In genomic region chr15:101252836-101253235, GRCh38 we compare ENCODE assay signal across 8 cellular contexts. TPM values are rescaled to one million over a fixed set of nuclear protein-coding genes. Genes with fewer than 3 reads are reported as not detected.
DNase-seq lines count a peak whose midpoint lies in the region; ATAC-seq and TF ChIP-seq lines count a peak whose summit lies in the region.

No MANE protein-coding gene starts in this region.

- no peak overlapping the region for H3K27ac ChIP-seq in BLaER1
- H3K27ac ChIP-seq in naive thymus-derived CD4-positive, alpha-beta T cell (ENCODE audit: low read depth, low read length): peak overlapping the region; percentile 62

- intact Hi-C loops in MCF 10A (cut with micrococcal nuclease): no loop called here
- intact Hi-C loops in naive thymus-derived CD4-positive, alpha-beta T cell (cut with micrococcal nuclease): loop anchor here (1.0 to 10.0 kb wide), 6 partner anchors 24 to 1326 kb away; partner anchors contain the start of genes SELENOS (in 2 of the 2), ASB7 (in 1 of the 2), LINS1 (in 1 of the 2) and LRRK1 (in 1 of the 2)

- H3K27me3 ChIP-seq in BLaER1: no peaks in the 10 kb centered on the region
- H3K27me3 ChIP-seq in naive thymus-derived CD4-positive, alpha-beta T cell (ENCODE audit: control insufficient read depth in 2 of 2, insufficient read depth in 2 of 2, low read length in 2 of 2): no peaks in the 10 kb centered on the region

- H3K4me3 ChIP-seq in BLaER1: peak overlapping the region; percentile 98
- no peak overlapping the region for H3K4me3 ChIP-seq in naive thymus-derived CD4-positive, alpha-beta T cell (ENCODE audit: low read length)

- CTCF ChIA-PET in MCF 10A (lab: Yijun Ruan, JAX): interaction anchor here (0.6 to 3.0 kb wide), 9 partner anchors 13 to 336 kb away, joined by 3 to 15 read pairs (median 3); no protein-coding TSS in a partner anchor
- CTCF ChIA-PET in naive thymus-derived CD4-positive, alpha-beta T cell (lab: Charles Lee): interaction anchor here (0.6 kb wide), 1 partner anchor 1103 kb away, joined by 4 read pairs; no protein-coding TSS in a partner anchor

- BruUV-seq in MCF 10A (replicated peaks; lab: Mats Ljungman, UMichigan): no TSS peak

- DNase-seq in MCF 10A (ENCODE audit: unreplicated experiment) (peak; percentile 11), COLO668 (lab: John Stamatoyannopoulos, UW; ENCODE audit: unreplicated experiment) (no peak), nucleus accumbens (lab: John Stamatoyannopoulos, UW) (no peak), putamen (ENCODE audit: low spot score) (no peak)
- no peak for DNase-seq in naive thymus-derived CD4-positive, alpha-beta T cell
- DNase-seq in activated CD8-positive, alpha-beta memory T cell treated with anti-CD3 and anti-CD28 coated beads for 24 hours: no peak

- POLR2A ChIA-PET in MCF 10A (lab: Yijun Ruan, JAX): interaction anchor here (0.5 to 2.0 kb wide), 9 partner anchors 9 to 334 kb away, joined by 3 to 7 read pairs (median 3); partner anchors contain the start of gene LRRK1
- POLR2A ChIA-PET in naive thymus-derived CD4-positive, alpha-beta T cell (lab: Charles Lee): no interaction called here

- H3K4me2 ChIP-seq in BLaER1: peak overlapping the region; percentile 87

- no peaks in the 10 kb centered on the region for H3K9me3 ChIP-seq in BLaER1
- no peaks in the 10 kb centered on the region for H3K9me3 ChIP-seq in naive thymus-derived CD4-positive, alpha-beta T cell (ENCODE audit: control insufficient read depth in 2 of 3, low read length in 3 of 3)

- peaks cover 33% of the 10 kb centered on the region for H4K20me1 ChIP-seq in BLaER1

- H3K4me1 ChIP-seq in BLaER1: peaks cover 47% of the 10 kb centered on the region
- peaks cover 12 to 14% of the 10 kb centered on the region in 2 donors for H3K4me1 ChIP-seq in naive thymus-derived CD4-positive, alpha-beta T cell (ENCODE audit: control insufficient read depth in 2 of 2, insufficient read depth in 2 of 2, low read length in 2 of 2)

- no peaks in the 10 kb centered on the region for H3K27me3 Mint-ChIP-seq in MCF 10A (ENCODE audit: insufficient read depth, unreplicated experiment)
- H3K27me3 Mint-ChIP-seq in naive thymus-derived CD4-positive, alpha-beta T cell: no peaks in the 10 kb centered on the region

- H3K9me3 Mint-ChIP-seq in MCF 10A (ENCODE audit: unreplicated experiment): no peaks in the 10 kb centered on the region
- H3K9me3 Mint-ChIP-seq in naive thymus-derived CD4-positive, alpha-beta T cell: no peaks in the 10 kb centered on the region

- peak; percentile 14 for ATAC-seq in HG03378 (IDR thresholded peaks at IDR 0.05; ENCODE audit: unreplicated experiment)
- ATAC-seq in naive thymus-derived CD4-positive, alpha-beta T cell: no peak

- H3K4me1 Mint-ChIP-seq in MCF 10A (ENCODE audit: insufficient read depth, unreplicated experiment): peaks cover 12% of the 10 kb centered on the region
- peaks cover 10 to 57% (median 29%) of the 10 kb centered on the region in 7 donors for H3K4me1 Mint-ChIP-seq in naive thymus-derived CD4-positive, alpha-beta T cell

- no peaks in the 10 kb centered on the region for H3K36me3 Mint-ChIP-seq in MCF 10A (ENCODE audit: insufficient read depth, unreplicated experiment)
- H3K36me3 Mint-ChIP-seq in naive thymus-derived CD4-positive, alpha-beta T cell: peaks cover 0 to 13% (median 0%) of the 10 kb centered on the region in 5 donors

- TF ChIP-seq CTCF in MCF 10A (IDR thresholded peaks at IDR 0.05; ENCODE audit: unreplicated experiment): no peak

- H3K4me3 Mint-ChIP-seq in MCF 10A (ENCODE audit: unreplicated experiment): peak overlapping the region; percentile 83
- peak overlapping the region; percentile 84 to 97 (median 94) for H3K4me3 Mint-ChIP-seq in naive thymus-derived CD4-positive, alpha-beta T cell

- peaks cover 7% of the 10 kb centered on the region; the same call in 1 of the 2 replicates for H3K36me3 ChIP-seq in BLaER1
- H3K36me3 ChIP-seq in naive thymus-derived CD4-positive, alpha-beta T cell (ENCODE audit: control insufficient read depth in 2 of 3, insufficient read depth in 3 of 3, low read length in 3 of 3): no peaks in the 10 kb centered on the region

- H3K27ac Mint-ChIP-seq in MCF 10A (ENCODE audit: low read depth, unreplicated experiment): peak overlapping the region; percentile 71
- H3K27ac Mint-ChIP-seq in naive thymus-derived CD4-positive, alpha-beta T cell: peak overlapping the region in 8 of 9 donors; percentile 61 to 96 (median 84)

- H3K9ac ChIP-seq in BLaER1: peak overlapping the region; percentile 89

RNA-seq across cellular contexts. Expression of gene CHSY1, which starts 1.0 kb away (rescaled TPM):
- 24.3 and 29.8 TPM in 2 replicates for total RNA-seq in MCF 10A (2022)
- total RNA-seq in naive thymus-derived CD4-positive, alpha-beta T cell: 10 to 100 TPM in 3 of 5 experiments, 1 to 10 TPM in 2; 8.9 to 47.0 (median 10.8) TPM
- polyA plus RNA-seq in naive thymus-derived CD4-positive, alpha-beta T cell: 1 to 10 TPM in 1 of 2 donors, under 1 TPM in 1; 0.78 to 1.2 TPM

RNA-seq across cellular contexts. Expression of gene SELENOS, which starts 24.4 kb away (rescaled TPM):
- total RNA-seq in MCF 10A (2022): 145 and 187 TPM in 2 replicates
- total RNA-seq in naive thymus-derived CD4-positive, alpha-beta T cell: 10 to 100 TPM; 24.8 to 42.2 (median 37.6) TPM
- polyA plus RNA-seq in naive thymus-derived CD4-positive, alpha-beta T cell: 10 to 100 TPM; 43.9 to 48.2 TPM

RNA-seq across cellular contexts. Expression of gene SNRPA1, which starts 42.2 kb away (rescaled TPM):
- 99.4 and 99.5 TPM in 2 replicates for total RNA-seq in MCF 10A (2022)
- total RNA-seq in naive thymus-derived CD4-positive, alpha-beta T cell: 100 to 1,000 TPM in 3 of 5 experiments, 10 to 100 TPM in 2; 80.1 to 212 (median 110) TPM
- 10 to 100 TPM; 59.6 to 86.8 TPM for polyA plus RNA-seq in naive thymus-derived CD4-positive, alpha-beta T cell
